Comparison of ENCODE assay signal across 1 cellular context in genomic region chr1:14435368-14436023, GRCh38.
TF ChIP-seq lines count a peak whose summit lies in the region.

No MANE protein-coding gene starts in this region.

TF ChIP-seq in HCT116, 20 proteins besides CTCF, POLR2A, EP300 and RAD21 (continued from another document):
- TF ChIP-seq, protein P1, sequence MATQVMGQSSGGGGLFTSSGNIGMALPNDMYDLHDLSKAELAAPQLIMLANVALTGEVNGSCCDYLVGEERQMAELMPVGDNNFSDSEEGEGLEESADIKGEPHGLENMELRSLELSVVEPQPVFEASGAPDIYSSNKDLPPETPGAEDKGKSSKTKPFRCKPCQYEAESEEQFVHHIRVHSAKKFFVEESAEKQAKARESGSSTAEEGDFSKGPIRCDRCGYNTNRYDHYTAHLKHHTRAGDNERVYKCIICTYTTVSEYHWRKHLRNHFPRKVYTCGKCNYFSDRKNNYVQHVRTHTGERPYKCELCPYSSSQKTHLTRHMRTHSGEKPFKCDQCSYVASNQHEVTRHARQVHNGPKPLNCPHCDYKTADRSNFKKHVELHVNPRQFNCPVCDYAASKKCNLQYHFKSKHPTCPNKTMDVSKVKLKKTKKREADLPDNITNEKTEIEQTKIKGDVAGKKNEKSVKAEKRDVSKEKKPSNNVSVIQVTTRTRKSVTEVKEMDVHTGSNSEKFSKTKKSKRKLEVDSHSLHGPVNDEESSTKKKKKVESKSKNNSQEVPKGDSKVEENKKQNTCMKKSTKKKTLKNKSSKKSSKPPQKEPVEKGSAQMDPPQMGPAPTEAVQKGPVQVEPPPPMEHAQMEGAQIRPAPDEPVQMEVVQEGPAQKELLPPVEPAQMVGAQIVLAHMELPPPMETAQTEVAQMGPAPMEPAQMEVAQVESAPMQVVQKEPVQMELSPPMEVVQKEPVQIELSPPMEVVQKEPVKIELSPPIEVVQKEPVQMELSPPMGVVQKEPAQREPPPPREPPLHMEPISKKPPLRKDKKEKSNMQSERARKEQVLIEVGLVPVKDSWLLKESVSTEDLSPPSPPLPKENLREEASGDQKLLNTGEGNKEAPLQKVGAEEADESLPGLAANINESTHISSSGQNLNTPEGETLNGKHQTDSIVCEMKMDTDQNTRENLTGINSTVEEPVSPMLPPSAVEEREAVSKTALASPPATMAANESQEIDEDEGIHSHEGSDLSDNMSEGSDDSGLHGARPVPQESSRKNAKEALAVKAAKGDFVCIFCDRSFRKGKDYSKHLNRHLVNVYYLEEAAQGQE (IDR thresholded peaks at IDR 0.05; ENCODE audit: low read depth), result no peak
- TF ChIP-seq YY1 (IDR thresholded peaks at IDR 0.05; ENCODE audit: extremely low read depth, insufficient replicate concordance, low read depth, low read length) (no peak), EZH2 (IDR thresholded peaks at IDR 0.05) (no peak), SRF (IDR thresholded peaks at IDR 0.05; ENCODE audit: low read depth) (no peak)
TF ChIP-seq in HCT116: peak in this region for 0.
